20 cellular contexts compared by ENCODE assay signal in the genomic region with DNA sequence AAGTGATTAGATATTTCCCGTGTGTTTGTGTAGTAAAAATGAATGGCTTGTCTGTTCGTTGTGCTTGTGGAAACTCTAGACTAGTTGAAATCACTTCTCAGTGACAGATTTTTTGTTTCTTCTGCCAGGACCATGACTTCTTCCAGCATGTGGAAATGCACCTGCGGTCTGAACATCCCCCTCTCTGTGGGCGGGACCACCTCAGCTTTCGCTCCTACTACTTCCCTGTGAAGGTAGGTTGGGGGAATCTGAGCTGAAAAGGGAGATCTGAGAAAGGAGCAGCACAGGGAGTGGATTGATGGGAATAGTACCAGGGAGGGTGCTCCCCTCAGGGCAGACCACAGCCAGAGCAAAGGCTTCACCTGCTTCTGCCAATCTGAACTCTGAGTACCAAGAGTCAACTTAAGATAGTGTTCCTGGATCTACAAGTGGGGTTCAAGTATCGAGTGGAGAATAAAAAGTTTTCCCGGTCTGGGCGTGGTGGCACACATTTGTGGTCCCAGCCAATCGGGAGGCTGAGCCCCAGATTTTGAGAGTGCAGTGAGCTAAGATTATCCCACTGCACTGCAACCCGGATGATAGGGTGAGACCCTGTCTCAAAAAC. TPM values are rescaled to one million over a fixed set of nuclear protein-coding genes. Genes with fewer than 3 reads are reported as not detected.
DNase-seq lines count a peak whose midpoint lies in the region; ATAC-seq and TF ChIP-seq lines count a peak whose summit lies in the region.
"Had no signal": no experiment of that assay in that cellular context is flagged by ENCODE, and none has a peak within 500 bp of the region (broad histone marks: within the 10 kb centered on the region; RNA-seq: fewer than 3 reads in every experiment).

No MANE protein-coding gene starts in this region.

- H3K27me3 ChIP-seq in CD4-positive, alpha-beta memory T cell (ENCODE audit: insufficient read depth, low read length): no peaks in the 10 kb centered on the region
- no peaks in the 10 kb centered on the region for H3K27me3 ChIP-seq in A673 (replicated peaks; ENCODE audit: insufficient read depth, low read depth, low read length, poor library complexity)
- H3K27me3 ChIP-seq: brain microvascular endothelial cell, gastroesophageal sphincter, thyroid gland had no signal

- H3K4me3 Mint-ChIP-seq in CD4-positive, alpha-beta memory T cell: no peak overlapping the region
- peak overlapping the region; percentile 80 for H3K4me3 Mint-ChIP-seq in endothelial cell (ENCODE audit: unreplicated experiment)

- no peaks in the 10 kb centered on the region for H3K9me3 ChIP-seq in CD4-positive, alpha-beta memory T cell (ENCODE audit: control insufficient read depth in 1 of 2, low read length in 2 of 2)
- H3K9me3 ChIP-seq in A673 (ENCODE audit: low read depth, low read length, poor library complexity, severe bottlenecking): no peaks in the 10 kb centered on the region
- H3K9me3 ChIP-seq: gastroesophageal sphincter, mucosa of descending colon, SK-N-SH, thyroid gland had no signal

- H3K27ac ChIP-seq in CD4-positive, alpha-beta memory T cell (ENCODE audit: low read depth, low read length): no peak overlapping the region
- no peak overlapping the region for H3K27ac ChIP-seq in A673 (ENCODE audit: low read depth, low read length, poor library complexity, severe bottlenecking)
- H3K27ac ChIP-seq: brain microvascular endothelial cell had no signal

- CTCF ChIA-PET in CD4-positive, alpha-beta memory T cell (lab: Charles Lee; ENCODE audit: partially characterized antibody): no interaction called here
- CTCF ChIA-PET in HEK293T (lab: Yijun Ruan, JAX) (no interaction called here), A673 (lab: Charles Lee) (no interaction called here)

- H3K4me1 Mint-ChIP-seq in CD4-positive, alpha-beta memory T cell: peaks cover 4 to 13% (median 7%) of the 10 kb centered on the region in 4 donors
- H3K4me1 Mint-ChIP-seq in endothelial cell (ENCODE audit: unreplicated experiment): peaks cover 24% of the 10 kb centered on the region

- no peak overlapping the region for H3K4me3 ChIP-seq in CD4-positive, alpha-beta memory T cell (ENCODE audit: low read length in 2 of 2)
- H3K4me3 ChIP-seq in A673 (ENCODE audit: low read depth, low read length, poor library complexity, severe bottlenecking): no peak overlapping the region
- H3K4me3 ChIP-seq: gastroesophageal sphincter, mucosa of descending colon, thyroid gland had no signal

- H3K27me3 Mint-ChIP-seq in CD4-positive, alpha-beta memory T cell: no peaks in the 10 kb centered on the region
- H3K27me3 Mint-ChIP-seq in endothelial cell (ENCODE audit: unreplicated experiment): peaks cover 5% of the 10 kb centered on the region

- DNase-seq in CD4-positive, alpha-beta memory T cell: no peak
- DNase-seq in LHCN-M2 (ENCODE audit: low read depth) (peak; percentile 52), endothelial cell (ENCODE audit: low spot score) (no peak), sciatic nerve (ENCODE audit: low spot score) (peak; percentile 32), HEK293T (ENCODE audit: extremely low spot score) (no peak), A673 (ENCODE audit: low spot score) (no peak)
- DNase-seq: activated CD4-positive, CD25-positive, alpha-beta regulatory T cell; brain microvascular endothelial cell; erythroblast; Karpas-422; kidney glomerular epithelial cell; mucosa of descending colon; NCI-H1092 treated with DMSO at 0.1 percent for 48 hours; NCI-H2081 treated with DMSO at 0.1 percent for 48 hours; NCI-H510A; SK-N-SH; stimulated activated CD4-positive, alpha-beta T cell treated with anti-CD3 and anti-CD28 coated beads, Interleukin-15, amount 100 ng/mL, for 24 hours; thyroid gland had no signal

- H3K9me3 Mint-ChIP-seq in CD4-positive, alpha-beta memory T cell: no peaks in the 10 kb centered on the region
- no peaks in the 10 kb centered on the region for H3K9me3 Mint-ChIP-seq in endothelial cell (ENCODE audit: unreplicated experiment)

- H3K36me3 ChIP-seq in CD4-positive, alpha-beta memory T cell (ENCODE audit: insufficient read depth, low read length): peaks cover 75% of the 10 kb centered on the region
- H3K36me3 ChIP-seq in A673 (ENCODE audit: insufficient read depth, low read length, poor library complexity, severe bottlenecking): peaks cover 97% of the 10 kb centered on the region

- H3K27ac Mint-ChIP-seq in CD4-positive, alpha-beta memory T cell: peak overlapping the region in 4 of 7 donors; percentile 8 to 52 (median 31)
- H3K27ac Mint-ChIP-seq in endothelial cell (ENCODE audit: unreplicated experiment): no peak overlapping the region

- TF ChIP-seq CTCF in endothelial cell (IDR thresholded peaks at IDR 0.05; ENCODE audit: unreplicated experiment): no peak
- no peak for TF ChIP-seq CTCF in A673 (conservative IDR thresholded peaks at IDR 0.05; ENCODE audit: low read depth, low read length)

- POLR2A ChIA-PET in CD4-positive, alpha-beta memory T cell (lab: Charles Lee; ENCODE audit: partially characterized antibody): no interaction called here
- POLR2A ChIA-PET in HEK293T (lab: Yijun Ruan, JAX): no interaction called here
- POLR2A ChIA-PET in A673 (lab: Charles Lee; ENCODE audit: low non-redundant PET): no interaction called here

- intact Hi-C loops in CD4-positive, alpha-beta memory T cell (cut with micrococcal nuclease): no loop called here
- intact Hi-C loops in sciatic nerve (cut with DNase I): loop anchor here (10.0 kb wide), 2 partner anchors 46 to 74 kb away; a partner anchor contains a TSS
- intact Hi-C loops in A673 (cut with micrococcal nuclease; ENCODE audit: unreplicated experiment): loop anchor here (5.0 kb wide), 1 partner anchor 34 kb away; no protein-coding TSS in a partner anchor

- peaks cover 47 to 77% of the 10 kb centered on the region in 2 donors for H3K36me3 Mint-ChIP-seq in CD4-positive, alpha-beta memory T cell
- H3K36me3 Mint-ChIP-seq in endothelial cell (ENCODE audit: low read depth, unreplicated experiment): peaks cover 43% of the 10 kb centered on the region

- BruUV-seq in A673 (replicated peaks; lab: Mats Ljungman, UMichigan): no TSS peak

- ATAC-seq in sciatic nerve (no peak), HG03135 (IDR thresholded peaks at IDR 0.05; ENCODE audit: unreplicated experiment) (no peak)
- ATAC-seq: gastroesophageal sphincter, mucosa of descending colon had no signal

- H3K4me1 ChIP-seq in CD4-positive, alpha-beta memory T cell (ENCODE audit: insufficient read depth, low read length): no peaks in the 10 kb centered on the region
- peaks cover 15% of the 10 kb centered on the region for H3K4me1 ChIP-seq in A673 (ENCODE audit: insufficient read depth, low read length, poor library complexity, severe bottlenecking)

TF ChIP-seq in HEK293T, 16 proteins besides CTCF, POLR2A, EP300 and RAD21:
- TF ChIP-seq FOXK2 (IDR thresholded peaks at IDR 0.05): no peak
- no peak for TF ChIP-seq L3MBTL2 (conservative IDR thresholded peaks at IDR 0.05)
- no peak for TF ChIP-seq ELF4 (IDR thresholded peaks at IDR 0.05)
- no peak for TF ChIP-seq LEF1 (IDR thresholded peaks at IDR 0.05; ENCODE audit: borderline replicate concordance)
- TF ChIP-seq HDGF (IDR thresholded peaks at IDR 0.05; ENCODE audit: borderline replicate concordance): no peak
- TF ChIP-seq ARNT (IDR thresholded peaks at IDR 0.05): no peak
- TF ChIP-seq FOXM1 (IDR thresholded peaks at IDR 0.05; ENCODE audit: borderline replicate concordance): no peak
- TF ChIP-seq FOXA1 (IDR thresholded peaks at IDR 0.05): no peak
- no peak for TF ChIP-seq BHLHE40 (IDR thresholded peaks at IDR 0.05; ENCODE audit: borderline replicate concordance)
- no peak for TF ChIP-seq SUZ12 (IDR thresholded peaks at IDR 0.05)
- TF ChIP-seq ZNF384 (IDR thresholded peaks at IDR 0.05): no peak
- TF ChIP-seq CTBP1 (IDR thresholded peaks at IDR 0.05; ENCODE audit: borderline replicate concordance): no peak
- TF ChIP-seq NFRKB (IDR thresholded peaks at IDR 0.05): no peak

RNA-seq across cellular contexts. Expression of a gene that starts 47.5 kb away (rescaled TPM):
- total RNA-seq in CD4-positive, alpha-beta memory T cell: 100 to 1,000 TPM; 289 to 291 TPM
- 100 to 1,000 TPM; 105 to 149 TPM for polyA plus RNA-seq in CD4-positive, alpha-beta memory T cell
- total RNA-seq in LHCN-M2 (2014; rRNA removed): 124 and 194 TPM in 2 replicates
- 175 TPM for polyA plus RNA-seq in LHCN-M2 (2012)
- total RNA-seq in endothelial cell (ENCODE audit: unreplicated experiment): 228 TPM
- 207 TPM for total RNA-seq in sciatic nerve
- 518 and 571 TPM in 2 replicates for total RNA-seq in A673 (2021)

RNA-seq across cellular contexts. Expression of a gene that starts 47.7 kb away (rescaled TPM):
- 10 to 100 TPM; 66.5 to 68.9 TPM for total RNA-seq in CD4-positive, alpha-beta memory T cell
- polyA plus RNA-seq in CD4-positive, alpha-beta memory T cell: 10 to 100 TPM; 37.0 to 70.4 TPM
- total RNA-seq in LHCN-M2 (2014; rRNA removed) (94.2 and 161 TPM in 2 replicates), endothelial cell (ENCODE audit: unreplicated experiment) (64.1 TPM), sciatic nerve (51.0 TPM), A673 (2021) (68.6 and 82.4 TPM in 2 replicates)
- 51.3 TPM for polyA plus RNA-seq in LHCN-M2 (2012)

Comparison
In these comparisons a context has a peak if more than half of its experiments do, and no peak if none do; other contexts are left out.
1. DNase-seq: peak in LHCN-M2 (single experiment) and sciatic nerve (single experiment); none in CD4-positive, alpha-beta memory T cell (0 of 5), endothelial cell (single experiment), HEK293T (single experiment) and A673 (single experiment).